In genomic region chr12:123912415-123913385, GRCh38 we compare ENCODE assay signal across 13 cellular contexts. TPM values are rescaled to one million over a fixed set of nuclear protein-coding genes. Genes with fewer than 3 reads are reported as not detected.
DNase-seq lines count a peak whose midpoint lies in the region; ATAC-seq lines count a peak whose summit lies in the region.
"Had no signal": no experiment of that assay in that cellular context is flagged by ENCODE, and none has a peak within 500 bp of the region (broad histone marks: within the 10 kb centered on the region; RNA-seq: fewer than 3 reads in every experiment).

No MANE protein-coding gene starts in this region.

- H3K27ac Mint-ChIP-seq in activated CD4-positive, alpha-beta T cell treated with anti-CD3 and anti-CD28 coated beads for 36 hours: no peak overlapping the region
- no peak overlapping the region for H3K27ac Mint-ChIP-seq in activated CD8-positive, alpha-beta T cell treated with anti-CD3 and anti-CD28 coated beads, Interleukin-2, amount 10 ng/mL, durations not matched to agents 7 days and 5 days
- H3K27ac Mint-ChIP-seq in stimulated activated effector memory CD8-positive, alpha-beta T cell treated with anti-CD3 and anti-CD28 coated beads, Interleukin-12 subunit alpha, Interleukin-12 subunit beta, amount 100 ng/mL, for 72 hours: peak overlapping the region; percentile 45

- intact Hi-C loops in activated CD4-positive, alpha-beta T cell treated with anti-CD3 and anti-CD28 coated beads for 36 hours (cut with DNase I, micrococcal nuclease): loop anchor here in 1 of 2 experiments (10.0 kb wide), 1 partner anchor 862 kb away; no protein-coding TSS in a partner anchor

- CTCF ChIA-PET in activated CD4-positive, alpha-beta T cell treated with anti-CD3 and anti-CD28 coated beads for 36 hours (lab: Charles Lee): interaction anchor here (0.7 to 1.1 kb wide), 4 partner anchors 8 to 82 kb away, joined by 3 to 4 read pairs (median 3); no protein-coding TSS in a partner anchor
- CTCF ChIA-PET in activated CD8-positive, alpha-beta T cell treated with anti-CD3 and anti-CD28 coated beads, Interleukin-2, amount 10 ng/mL, durations not matched to agents 7 days and 5 days (lab: Charles Lee): interaction anchor here (0.6 to 1.2 kb wide), 2 partner anchors 8 to 101 kb away, joined by 3 to 4 read pairs; no protein-coding TSS in a partner anchor

- H3K4me1 Mint-ChIP-seq in activated CD4-positive, alpha-beta T cell treated with anti-CD3 and anti-CD28 coated beads for 36 hours: peaks cover 17% of the 10 kb centered on the region
- H3K4me1 Mint-ChIP-seq in activated CD8-positive, alpha-beta T cell treated with anti-CD3 and anti-CD28 coated beads, Interleukin-2, amount 10 ng/mL, durations not matched to agents 7 days and 5 days (ENCODE audit: low read depth): peaks cover 3% of the 10 kb centered on the region
- H3K4me1 Mint-ChIP-seq in stimulated activated effector memory CD8-positive, alpha-beta T cell treated with anti-CD3 and anti-CD28 coated beads, Interleukin-12 subunit alpha, Interleukin-12 subunit beta, amount 100 ng/mL, for 72 hours: peaks cover 21% of the 10 kb centered on the region

- H3K27me3 Mint-ChIP-seq in activated CD4-positive, alpha-beta T cell treated with anti-CD3 and anti-CD28 coated beads for 36 hours: no peaks in the 10 kb centered on the region
- H3K27me3 Mint-ChIP-seq in activated CD8-positive, alpha-beta T cell treated with anti-CD3 and anti-CD28 coated beads, Interleukin-2, amount 10 ng/mL, durations not matched to agents 7 days and 5 days (ENCODE audit: low read depth): no peaks in the 10 kb centered on the region

- no peaks in the 10 kb centered on the region for H3K36me3 Mint-ChIP-seq in activated CD4-positive, alpha-beta T cell treated with anti-CD3 and anti-CD28 coated beads for 36 hours (ENCODE audit: low read depth)
- H3K36me3 Mint-ChIP-seq in activated CD8-positive, alpha-beta T cell treated with anti-CD3 and anti-CD28 coated beads, Interleukin-2, amount 10 ng/mL, durations not matched to agents 7 days and 5 days (ENCODE audit: low read depth): no peaks in the 10 kb centered on the region
- peaks cover 6% of the 10 kb centered on the region for H3K36me3 Mint-ChIP-seq in stimulated activated effector memory CD8-positive, alpha-beta T cell treated with anti-CD3 and anti-CD28 coated beads, Interleukin-12 subunit alpha, Interleukin-12 subunit beta, amount 100 ng/mL, for 72 hours

- DNase-seq in activated CD4-positive, alpha-beta T cell treated with anti-CD3 and anti-CD28 coated beads for 48 hours: peak; percentile 29
- no peak for DNase-seq in activated CD4-positive, alpha-beta T cell treated with anti-CD3 and anti-CD28 coated beads for 36 hours
- DNase-seq in NCI-H1092 treated with DMSO at 0.1 percent for 48 hours (lab: John Stamatoyannopoulos, UW) (peak; percentile 49), T1000 (lab: John Stamatoyannopoulos, UW) (no peak), ecto neural progenitor cell (ENCODE audit: low spot score) (no peak)
- no peak for DNase-seq in activated CD8-positive, alpha-beta T cell treated with anti-CD3 and anti-CD28 coated beads, Interleukin-2, amount 10 ng/mL, durations not matched to agents 7 days and 5 days
- no peak for DNase-seq in stimulated activated effector memory CD8-positive, alpha-beta T cell treated with anti-CD3 and anti-CD28 coated beads, Interleukin-12 subunit alpha, Interleukin-12 subunit beta, amount 100 ng/mL, for 72 hours (ENCODE audit: low spot score in 2 of 2)
- no peak for DNase-seq in stimulated activated naive CD8-positive, alpha-beta T cell treated with anti-CD3 and anti-CD28 coated beads, Interleukin-15, Interleukin-2, amounts not matched to agents 100 U/mL and 50 U/mL, for 24 hours
- DNase-seq: C1 segment of cervical spinal cord, mammary epithelial cell, NCI-H510A, SHP77 had no signal

- POLR2A ChIA-PET in activated CD4-positive, alpha-beta T cell treated with anti-CD3 and anti-CD28 coated beads for 36 hours (lab: Charles Lee): no interaction called here
- POLR2A ChIA-PET in activated CD8-positive, alpha-beta T cell treated with anti-CD3 and anti-CD28 coated beads, Interleukin-2, amount 10 ng/mL, durations not matched to agents 7 days and 5 days (lab: Charles Lee): no interaction called here

- H3K9me3 Mint-ChIP-seq in activated CD4-positive, alpha-beta T cell treated with anti-CD3 and anti-CD28 coated beads for 36 hours (ENCODE audit: low read depth): no peaks in the 10 kb centered on the region
- no peaks in the 10 kb centered on the region for H3K9me3 Mint-ChIP-seq in activated CD8-positive, alpha-beta T cell treated with anti-CD3 and anti-CD28 coated beads, Interleukin-2, amount 10 ng/mL, durations not matched to agents 7 days and 5 days (ENCODE audit: insufficient read depth)
- no peaks in the 10 kb centered on the region for H3K9me3 Mint-ChIP-seq in stimulated activated effector memory CD8-positive, alpha-beta T cell treated with anti-CD3 and anti-CD28 coated beads, Interleukin-12 subunit alpha, Interleukin-12 subunit beta, amount 100 ng/mL, for 72 hours

- H3K4me3 Mint-ChIP-seq in activated CD4-positive, alpha-beta T cell treated with anti-CD3 and anti-CD28 coated beads for 36 hours: no peak overlapping the region
- H3K4me3 Mint-ChIP-seq in activated CD8-positive, alpha-beta T cell treated with anti-CD3 and anti-CD28 coated beads, Interleukin-2, amount 10 ng/mL, durations not matched to agents 7 days and 5 days: no peak overlapping the region
- no peak overlapping the region for H3K4me3 Mint-ChIP-seq in stimulated activated effector memory CD8-positive, alpha-beta T cell treated with anti-CD3 and anti-CD28 coated beads, Interleukin-12 subunit alpha, Interleukin-12 subunit beta, amount 100 ng/mL, for 72 hours

- ATAC-seq in activated CD4-positive, alpha-beta T cell treated with anti-CD3 and anti-CD28 coated beads for 36 hours: no peak
- peak; percentile 50 for ATAC-seq in activated CD8-positive, alpha-beta T cell treated with anti-CD3 and anti-CD28 coated beads, Interleukin-2, amount 10 ng/mL, durations not matched to agents 7 days and 5 days
- peak; percentile 6 for ATAC-seq in stimulated activated effector memory CD8-positive, alpha-beta T cell treated with anti-CD3 and anti-CD28 coated beads, Interleukin-12 subunit alpha, Interleukin-12 subunit beta, amount 100 ng/mL, for 72 hours
- ATAC-seq in stimulated activated naive CD8-positive, alpha-beta T cell treated with anti-CD3 and anti-CD28 coated beads, Interleukin-15, Interleukin-2, amounts not matched to agents 100 U/mL and 50 U/mL, for 24 hours: no peak
- ATAC-seq: activated CD4-positive, CD25-positive, alpha-beta regulatory T cell treated with anti-CD3 and anti-CD28 coated beads, Interleukin-2, amount 50 U/mL, for 24 hours had no signal

RNA-seq across cellular contexts. Expression of gene CCDC92, which starts 59.9 kb away (rescaled TPM):
- total RNA-seq in activated CD4-positive, alpha-beta T cell treated with anti-CD3 and anti-CD28 coated beads for 36 hours: 10 to 100 TPM in 1 of 2 experiments, 1 to 10 TPM in 1; 8.7 to 11.0 TPM
- total RNA-seq in activated CD8-positive, alpha-beta T cell treated with anti-CD3 and anti-CD28 coated beads, Interleukin-2, amount 10 ng/mL, durations not matched to agents 7 days and 5 days: 10 to 100 TPM; 14.8 to 16.2 TPM

Comparison
In these comparisons a context has a peak if more than half of its experiments do, and no peak if none do; other contexts are left out.
1. DNase-seq: peak in activated CD4-positive, alpha-beta T cell treated with anti-CD3 and anti-CD28 coated beads for 48 hours (single experiment) and NCI-H1092 treated with DMSO at 0.1 percent for 48 hours (single experiment); none in activated CD4-positive, alpha-beta T cell treated with anti-CD3 and anti-CD28 coated beads for 36 hours (single experiment), activated CD8-positive, alpha-beta T cell treated with anti-CD3 and anti-CD28 coated beads, Interleukin-2, amount 10 ng/mL, durations not matched to agents 7 days and 5 days (single experiment), stimulated activated effector memory CD8-positive, alpha-beta T cell treated with anti-CD3 and anti-CD28 coated beads, Interleukin-12 subunit alpha, Interleukin-12 subunit beta, amount 100 ng/mL, for 72 hours (0 of 2), T1000 (single experiment), stimulated activated naive CD8-positive, alpha-beta T cell treated with anti-CD3 and anti-CD28 coated beads, Interleukin-15, Interleukin-2, amounts not matched to agents 100 U/mL and 50 U/mL, for 24 hours (single experiment) and ecto neural progenitor cell (single experiment).
2. ATAC-seq: peak in activated CD8-positive, alpha-beta T cell treated with anti-CD3 and anti-CD28 coated beads, Interleukin-2, amount 10 ng/mL, durations not matched to agents 7 days and 5 days (single experiment) and stimulated activated effector memory CD8-positive, alpha-beta T cell treated with anti-CD3 and anti-CD28 coated beads, Interleukin-12 subunit alpha, Interleukin-12 subunit beta, amount 100 ng/mL, for 72 hours (single experiment); none in activated CD4-positive, alpha-beta T cell treated with anti-CD3 and anti-CD28 coated beads for 36 hours (single experiment) and stimulated activated naive CD8-positive, alpha-beta T cell treated with anti-CD3 and anti-CD28 coated beads, Interleukin-15, Interleukin-2, amounts not matched to agents 100 U/mL and 50 U/mL, for 24 hours (single experiment).